ENCODE assay signal across 10 cellular contexts in genomic region chr12:119180380-119181040, GRCh38. TPM values are rescaled to one million over a fixed set of nuclear protein-coding genes. Genes with fewer than 3 reads are reported as not detected.
DNase-seq lines count a peak whose midpoint lies in the region; ATAC-seq and TF ChIP-seq lines count a peak whose summit lies in the region.
"Had no signal": no experiment of that assay in that cellular context is flagged by ENCODE, and none has a peak within 500 bp of the region (broad histone marks: within the 10 kb centered on the region; RNA-seq: fewer than 3 reads in every experiment).

No MANE protein-coding gene starts in this region.

- TF ChIP-seq CTCF in adrenal gland (IDR thresholded peaks at IDR 0.05), result no peak
- no peak for TF ChIP-seq CTCF in psoas muscle (IDR thresholded peaks at IDR 0.05)
- no peak for TF ChIP-seq CTCF in A673 (conservative IDR thresholded peaks at IDR 0.05; ENCODE audit: low read depth, low read length)

- BruUV-seq in A673 (replicated peaks; lab: Mats Ljungman, UMichigan), result no TSS peak

- WGBS in adrenal gland, 4 donors, result 49 to 62% (median 56%) methylated on average over 6 to 7 of the region's 7 CpGs
- 17% methylated on average over 7 of the region's 7 CpGs for WGBS in right cardiac atrium
- WGBS in psoas muscle, 3 donors, result 7 to 16% (median 14%) methylated on average over 7 of the region's 7 CpGs

- H3K27me3 ChIP-seq in adrenal gland, result no peaks in the 10 kb centered on the region
- H3K27me3 ChIP-seq in right cardiac atrium (ENCODE audit: control insufficient read depth, insufficient read depth), result no peaks in the 10 kb centered on the region
- H3K27me3 ChIP-seq in psoas muscle (ENCODE audit: insufficient read depth in 3 of 3, low read length in 2 of 3), result no peaks in the 10 kb centered on the region
- H3K27me3 ChIP-seq in A673 (replicated peaks; ENCODE audit: insufficient read depth, low read depth, low read length, poor library complexity), result peaks cover 53% of the 10 kb centered on the region

- CTCF ChIA-PET in A673 (lab: Charles Lee), result no interaction called here

- intact Hi-C loops in adrenal gland (cut with DNase I), result no loop called here
- intact Hi-C loops in right cardiac atrium (cut with DNase I), result loop anchor here in 1 of 4 donors (10.0 kb wide), 1 partner anchor 66 kb away; no protein-coding TSS in a partner anchor
- intact Hi-C loops in psoas muscle (cut with DNase I), result loop anchor here in 1 of 2 donors (10.0 kb wide), 1 partner anchor 414 kb away; the partner anchor contains the start of gene TMEM233
- intact Hi-C loops in A673 (cut with micrococcal nuclease; ENCODE audit: unreplicated experiment), result no loop called here

- H3K9me3 ChIP-seq in adrenal gland (replicated peaks in 1 of 3) (no peaks in the 10 kb centered on the region), right cardiac atrium (ENCODE audit: control insufficient read depth, low read length) (no peaks in the 10 kb centered on the region), psoas muscle (no peaks in the 10 kb centered on the region), A673 (ENCODE audit: low read depth, low read length, poor library complexity, severe bottlenecking) (no peaks in the 10 kb centered on the region)

- TF ChIP-seq POLR2A in adrenal gland (IDR thresholded peaks at IDR 0.05), result no peak

- H3K36me3 ChIP-seq in adrenal gland (replicated peaks in 1 of 2), result no peaks in the 10 kb centered on the region
- H3K36me3 ChIP-seq in psoas muscle (ENCODE audit: insufficient read depth in 1 of 2, low read depth in 1 of 2), result peaks cover 0 to 54% of the 10 kb centered on the region in 2 donors
- no peaks in the 10 kb centered on the region for H3K36me3 ChIP-seq in A673 (ENCODE audit: insufficient read depth, low read length, poor library complexity, severe bottlenecking)

- DNase-seq in EH (ENCODE audit: low read depth) (peak; percentile 62), adrenal gland (peak in 3 of 7 donors; percentile 8 to 29 (median 21)), right cardiac atrium (peak; percentile 78 to 85 (median 85)), psoas muscle (peak; percentile 74 to 87), globus pallidus (ENCODE audit: low spot score) (no peak), activated T-cell treated with anti-CD3 and anti-CD28 coated beads for 4 hours (no peak), pons (ENCODE audit: low spot score) (no peak), A673 (ENCODE audit: low spot score) (no peak)
- DNase-seq: DND-41, NCI-H187 had no signal

- H3K4me3 ChIP-seq in adrenal gland (peak overlapping the region in 1 of 4 donors; percentile 60), right cardiac atrium (ENCODE audit: low read length) (peak overlapping the region; percentile 56), psoas muscle (peak overlapping the region; percentile 79), A673 (ENCODE audit: low read depth, low read length, poor library complexity, severe bottlenecking) (no peak overlapping the region)

- peak overlapping the region in 3 of 5 donors; percentile 30 to 86 (median 82) for H3K27ac ChIP-seq in adrenal gland
- peak overlapping the region; percentile 93 for H3K27ac ChIP-seq in right cardiac atrium (ENCODE audit: low read length)
- H3K27ac ChIP-seq in psoas muscle, result peak overlapping the region; percentile 96
- H3K27ac ChIP-seq in A673 (ENCODE audit: low read depth, low read length, poor library complexity, severe bottlenecking), result no peak overlapping the region

- POLR2A ChIA-PET in A673 (lab: Charles Lee; ENCODE audit: low non-redundant PET), result no interaction called here

- H3K4me1 ChIP-seq in adrenal gland (replicated peaks in 1 of 2) (peaks cover 0 to 17% of the 10 kb centered on the region in 2 donors), right cardiac atrium (ENCODE audit: control insufficient read depth, insufficient read depth, low read length) (peaks cover 3% of the 10 kb centered on the region), psoas muscle (peaks cover 26% of the 10 kb centered on the region), A673 (ENCODE audit: insufficient read depth, low read length, poor library complexity, severe bottlenecking) (no peaks in the 10 kb centered on the region)

- ATAC-seq in right cardiac atrium (peak; percentile 12 to 43), psoas muscle (peak in 2 of 4 donors; percentile 25)

RNA-seq across cellular contexts. Expression of gene HSPB8, which starts 1.8 kb away (rescaled TPM):
- total RNA-seq in adrenal gland, result 10 to 100 TPM in 6 of 8 donors, 1 to 10 TPM in 2; 4.0 to 27.8 (median 15.0) TPM
- 10 to 100 TPM in 2 of 3 donors, 1 to 10 TPM in 1; 8.6 to 15.6 (median 10.2) TPM for polyA plus RNA-seq in adrenal gland
- total RNA-seq in right cardiac atrium, result 100 to 1,000 TPM; 452 to 572 (median 520) TPM
- 567 TPM for polyA plus RNA-seq in right cardiac atrium
- 1,000 to 10,000 TPM in 2 of 4 donors, 100 to 1,000 TPM in 2; 659 to 1,236 (median 1,042) TPM for total RNA-seq in psoas muscle
- polyA plus RNA-seq in psoas muscle, result 1,000 to 10,000 TPM in 1 of 3 donors, 100 to 1,000 TPM in 2; 398 to 1,629 (median 676) TPM
- total RNA-seq in A673 (2021), result 0.13 and 0.42 TPM in 2 replicates

Comparison
In these comparisons a context has a peak if more than half of its experiments do, and no peak if none do; other contexts are left out.
1. DNase-seq: peak in EH (single experiment), right cardiac atrium (3 of 3) and psoas muscle (2 of 2); none in globus pallidus (single experiment), activated T-cell treated with anti-CD3 and anti-CD28 coated beads for 4 hours (single experiment), pons (single experiment) and A673 (single experiment).
2. RNA of gene HSPB8, which starts 1.8 kb away (total RNA-seq): 659 to 1,236 TPM in psoas muscle and 452 to 572 TPM in right cardiac atrium; 4.0 to 27.8 TPM in adrenal gland and 0.13 to 0.42 TPM in A673; every median in the first group is over 10 times any median in the second.